ENCODE assay signal across 24 cellular contexts in genomic region chr12:3048540-3048939, GRCh38.
"Had no signal": no experiment of that assay in that cellular context is flagged by ENCODE, and none has a peak within 500 bp of the region (broad histone marks: within the 10 kb centered on the region; RNA-seq: fewer than 3 reads in every experiment).

No MANE protein-coding gene starts in this region.

- H3K9me3 ChIP-seq: SJCRH30, SK-N-SH had no signal

- H3K9ac ChIP-seq: KMS-11, SK-N-SH had no signal

- H3K36me3 ChIP-seq: brain microvascular endothelial cell, cardiac muscle cell, SJCRH30 had no signal

- H3K27me3 ChIP-seq: brain microvascular endothelial cell, cardiac muscle cell, SJCRH30 had no signal

- H3K27ac ChIP-seq: brain microvascular endothelial cell, cardiac muscle cell, KMS-11, SJCRH30 had no signal

- DNase-seq: activated B cell treated with CpG ODN at 0.5 μM for 24 hours; activated CD4-positive, alpha-beta memory T cell treated with anti-CD3 and anti-CD28 coated beads for 36 hours; activated CD4-positive, alpha-beta T cell treated with anti-CD3 and anti-CD28 coated beads for 1 hour; activated CD4-positive, alpha-beta T cell treated with anti-CD3 and anti-CD28 coated beads, Interleukin-2, amount 10 ng/mL, durations not matched to agents 24 days and 14 days; activated CD8-positive, alpha-beta memory T cell treated with anti-CD3 and anti-CD28 coated beads for 24 hours; activated gamma-delta T cell treated with Interleukin-2 at 50 U/mL for 16 hours; activated naive CD4-positive, alpha-beta T cell treated with anti-CD3 and anti-CD28 coated beads, Interleukin-2, amount 10 ng/mL, durations not matched to agents 7 days and 5 days; activated naive CD8-positive, alpha-beta T cell treated with anti-CD3 and anti-CD28 coated beads for 36 hours; activated T-cell treated with anti-CD3 and anti-CD28 coated beads, Interleukin-2, amount 50 U/mL, for 4 hours; brain microvascular endothelial cell; NCI-H1092; NCI-H1417 treated with DMSO at 0.1 percent for 48 hours; NCI-H1694; NCI-H2107; NCI-H2171 treated with DMSO at 0.1 percent for 48 hours; NCI-H226; NCI-H526 treated with DMSO at 0.1 percent for 48 hours; NK-92 treated with Interleukin-12 subunit alpha and Interleukin-12 subunit beta, amount 100 ng/mL, for 24 hours; OCI-M1; RPMI8226; SK-N-SH had no signal

- ATAC-seq: activated T-cell treated with anti-CD3 and anti-CD28 coated beads, Interleukin-2, amount 50 U/mL, for 4 hours had no signal

- H3K4me2 ChIP-seq: KMS-11, SK-N-SH had no signal

- H3K4me3 ChIP-seq: cardiac muscle cell, SJCRH30 had no signal
